ENCODE assay signal across 15 cellular contexts in the genomic region with DNA sequence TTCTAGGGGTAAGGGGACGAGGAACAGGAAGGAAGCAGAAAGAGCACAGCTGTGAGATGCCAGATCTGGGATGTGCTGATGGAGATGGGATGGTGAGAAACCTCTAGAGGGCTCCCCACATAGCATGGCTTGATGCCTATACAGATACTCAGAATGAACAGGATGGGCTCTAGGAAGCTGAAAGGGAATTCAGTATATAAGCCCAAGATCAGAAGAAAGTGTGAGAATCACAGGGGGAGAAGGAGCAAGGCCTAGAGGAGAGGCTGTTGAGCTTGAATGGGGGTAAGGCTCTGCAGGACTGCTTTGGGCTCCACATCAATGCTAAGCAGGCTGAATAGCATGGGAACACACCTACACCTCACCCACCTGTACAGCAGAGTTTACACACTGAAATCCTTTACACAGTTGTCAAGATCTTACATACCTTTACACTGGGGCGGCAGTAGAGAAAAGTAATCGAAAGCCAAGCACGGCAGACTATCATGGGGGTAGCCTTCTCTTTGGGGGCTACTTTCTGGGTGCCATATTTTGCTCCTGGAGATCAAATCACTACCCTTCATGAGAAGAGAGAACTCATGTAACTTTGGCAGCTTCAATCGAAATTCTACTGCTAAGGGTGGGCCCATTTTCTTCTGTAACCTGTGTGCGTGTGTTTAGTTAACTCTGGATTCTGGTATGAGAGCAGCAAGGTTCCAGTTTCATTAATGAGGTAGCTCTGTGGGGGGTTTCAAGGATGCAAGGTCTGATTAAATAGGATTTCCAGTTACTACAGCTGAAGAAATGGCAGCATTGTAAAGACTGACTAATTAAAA. TPM values are rescaled to one million over a fixed set of nuclear protein-coding genes. Genes with fewer than 3 reads are reported as not detected.
DNase-seq lines count a peak whose midpoint lies in the region; ATAC-seq and TF ChIP-seq lines count a peak whose summit lies in the region.
"Had no signal": no experiment of that assay in that cellular context is flagged by ENCODE, and none has a peak within 500 bp of the region (broad histone marks: within the 10 kb centered on the region; RNA-seq: fewer than 3 reads in every experiment).

No MANE protein-coding gene starts in this region.

- H3K4me1 ChIP-seq in Loucy (ENCODE audit: insufficient read depth, low read length, poor library complexity, severe bottlenecking) (peaks cover 61% of the 10 kb centered on the region), neural progenitor cell (peaks cover 28% of the 10 kb centered on the region)
- H3K4me1 ChIP-seq: parathyroid adenoma had no signal

- peaks cover 68% of the 10 kb centered on the region for H3K4me1 Mint-ChIP-seq in activated CD4-positive, alpha-beta T cell treated with anti-CD3 and anti-CD28 coated beads, Interleukin-2, amount 10 ng/mL, durations not matched to agents 24 days and 14 days
- H3K4me1 Mint-ChIP-seq in activated naive CD8-positive, alpha-beta T cell treated with anti-CD3 and anti-CD28 coated beads, Interleukin-2, amount 10 ng/mL, durations not matched to agents 7 days and 5 days = peaks cover 71% of the 10 kb centered on the region
- peaks cover 19% of the 10 kb centered on the region for H3K4me1 Mint-ChIP-seq in neural progenitor cell

- peak overlapping the region; percentile 56 for H3K4me3 Mint-ChIP-seq in activated CD4-positive, alpha-beta T cell treated with anti-CD3 and anti-CD28 coated beads, Interleukin-2, amount 10 ng/mL, durations not matched to agents 24 days and 14 days
- H3K4me3 Mint-ChIP-seq in activated naive CD8-positive, alpha-beta T cell treated with anti-CD3 and anti-CD28 coated beads, Interleukin-2, amount 10 ng/mL, durations not matched to agents 7 days and 5 days = no peak overlapping the region
- H3K4me3 Mint-ChIP-seq in neural progenitor cell = no peak overlapping the region
- H3K4me3 Mint-ChIP-seq: mesothelial cell of epicardium had no signal

- H3K4me2 ChIP-seq in Loucy (ENCODE audit: low read depth, low read length, poor library complexity, severe bottlenecking) (peak overlapping the region; percentile 43), neural progenitor cell (peak overlapping the region; percentile 48)

- peak overlapping the region; percentile 14 for H3K9ac ChIP-seq in Loucy (ENCODE audit: low read depth, low read length, poor library complexity, severe bottlenecking)
- no peak overlapping the region for H3K9ac ChIP-seq in neural progenitor cell
- H3K9ac ChIP-seq: parathyroid adenoma had no signal

- ATAC-seq in activated naive CD8-positive, alpha-beta T cell treated with anti-CD3 and anti-CD28 coated beads, Interleukin-2, amount 10 ng/mL, durations not matched to agents 7 days and 5 days (ENCODE audit: low read depth) = no peak
- ATAC-seq in HG03565 (IDR thresholded peaks at IDR 0.05; ENCODE audit: unreplicated experiment) = no peak
- ATAC-seq: Right ventricle myocardium inferior had no signal

- peak overlapping the region; percentile 83 for H3K27ac Mint-ChIP-seq in activated CD4-positive, alpha-beta T cell treated with anti-CD3 and anti-CD28 coated beads, Interleukin-2, amount 10 ng/mL, durations not matched to agents 24 days and 14 days
- H3K27ac Mint-ChIP-seq in activated naive CD8-positive, alpha-beta T cell treated with anti-CD3 and anti-CD28 coated beads, Interleukin-2, amount 10 ng/mL, durations not matched to agents 7 days and 5 days = peak overlapping the region; percentile 56
- no peak overlapping the region for H3K27ac Mint-ChIP-seq in neural progenitor cell
- H3K27ac Mint-ChIP-seq: mesothelial cell of epicardium had no signal

- peaks cover 3% of the 10 kb centered on the region for H3K27me3 Mint-ChIP-seq in activated CD4-positive, alpha-beta T cell treated with anti-CD3 and anti-CD28 coated beads, Interleukin-2, amount 10 ng/mL, durations not matched to agents 24 days and 14 days
- H3K27me3 Mint-ChIP-seq in activated naive CD8-positive, alpha-beta T cell treated with anti-CD3 and anti-CD28 coated beads, Interleukin-2, amount 10 ng/mL, durations not matched to agents 7 days and 5 days = peaks cover 6% of the 10 kb centered on the region
- H3K27me3 Mint-ChIP-seq in neural progenitor cell (ENCODE audit: insufficient read depth, low read depth) = peaks cover 31% of the 10 kb centered on the region

- H3K36me3 Mint-ChIP-seq in activated CD4-positive, alpha-beta T cell treated with anti-CD3 and anti-CD28 coated beads, Interleukin-2, amount 10 ng/mL, durations not matched to agents 24 days and 14 days (ENCODE audit: low read depth) = peaks cover 60% of the 10 kb centered on the region
- H3K36me3 Mint-ChIP-seq in activated naive CD8-positive, alpha-beta T cell treated with anti-CD3 and anti-CD28 coated beads, Interleukin-2, amount 10 ng/mL, durations not matched to agents 7 days and 5 days = peaks cover 22% of the 10 kb centered on the region
- no peaks in the 10 kb centered on the region for H3K36me3 Mint-ChIP-seq in neural progenitor cell
- H3K36me3 Mint-ChIP-seq: mesothelial cell of epicardium had no signal

- peak overlapping the region; percentile 44 for H2AFZ ChIP-seq in Loucy (ENCODE audit: low read length)
- no peak overlapping the region for H2AFZ ChIP-seq in neural progenitor cell (replicated peaks)
- H2AFZ ChIP-seq: parathyroid adenoma had no signal

- H3K27ac ChIP-seq in neural progenitor cell = no peak overlapping the region
- H3K27ac ChIP-seq: parathyroid adenoma had no signal

- H4K20me1 ChIP-seq in Loucy (ENCODE audit: insufficient read depth, low read length, poor library complexity, severe bottlenecking) (no peaks in the 10 kb centered on the region), neural progenitor cell (ENCODE audit: low read depth) (no peaks in the 10 kb centered on the region)

- H3K9me3 Mint-ChIP-seq in activated CD4-positive, alpha-beta T cell treated with anti-CD3 and anti-CD28 coated beads, Interleukin-2, amount 10 ng/mL, durations not matched to agents 24 days and 14 days = peaks cover 8% of the 10 kb centered on the region
- peaks cover 9% of the 10 kb centered on the region for H3K9me3 Mint-ChIP-seq in activated naive CD8-positive, alpha-beta T cell treated with anti-CD3 and anti-CD28 coated beads, Interleukin-2, amount 10 ng/mL, durations not matched to agents 7 days and 5 days
- H3K9me3 Mint-ChIP-seq in neural progenitor cell = peaks cover 6% of the 10 kb centered on the region

- H3F3A ChIP-seq in Loucy (ENCODE audit: low read depth) = peaks cover 3% of the 10 kb centered on the region; the same call in 1 of the 2 replicates
- peaks cover 25% of the 10 kb centered on the region for H3F3A ChIP-seq in neural progenitor cell (ENCODE audit: low read depth)

- intact Hi-C loops in activated CD4-positive, alpha-beta T cell treated with anti-CD3 and anti-CD28 coated beads, Interleukin-2, amount 10 ng/mL, durations not matched to agents 24 days and 14 days (cut with micrococcal nuclease) = loop anchor here (1.0 to 10.0 kb wide), 5 partner anchors 9 to 324 kb away; a partner anchor contains a TSS

- TF ChIP-seq CTCF in Loucy (conservative IDR thresholded peaks at IDR 0.05; ENCODE audit: low read length) = peak; percentile 51
- no peak for TF ChIP-seq CTCF in neural progenitor cell (IDR thresholded peaks at IDR 0.05)

- no peaks in the 10 kb centered on the region for H3K36me3 ChIP-seq in Loucy (ENCODE audit: insufficient read depth, low read length)
- no peaks in the 10 kb centered on the region for H3K36me3 ChIP-seq in neural progenitor cell
- H3K36me3 ChIP-seq: spleen had no signal

- peaks cover 7% of the 10 kb centered on the region for H3K9me3 ChIP-seq in Loucy (ENCODE audit: insufficient read depth, low read depth, low read length)
- H3K9me3 ChIP-seq in neural progenitor cell (ENCODE audit: low read depth) = no peaks in the 10 kb centered on the region

- H3K27me3 ChIP-seq in Loucy (ENCODE audit: insufficient read depth, low read length, poor library complexity, severe bottlenecking) = no peaks in the 10 kb centered on the region
- peaks cover 24% of the 10 kb centered on the region for H3K27me3 ChIP-seq in neural progenitor cell

- H3K4me3 ChIP-seq in Loucy (ENCODE audit: low read length, poor library complexity, severe bottlenecking) (peak overlapping the region; percentile 11), neural progenitor cell (no peak overlapping the region)
- H3K4me3 ChIP-seq: spleen had no signal

- DNase-seq in activated CD4-positive, alpha-beta T cell treated with anti-CD3 and anti-CD28 coated beads, Interleukin-2, amount 10 ng/mL, durations not matched to agents 24 days and 14 days = no peak
- DNase-seq in activated CD4-positive, alpha-beta T cell treated with anti-CD3 and anti-CD28 coated beads for 48 hours = no peak
- no peak for DNase-seq in activated naive CD8-positive, alpha-beta T cell treated with anti-CD3 and anti-CD28 coated beads, Interleukin-2, amount 10 ng/mL, durations not matched to agents 7 days and 5 days
- DNase-seq in neural progenitor cell (ENCODE audit: low spot score) (peak; percentile 39), NCI-H2107 treated with DMSO at 0.1 percent for 48 hours (lab: John Stamatoyannopoulos, UW; ENCODE audit: unreplicated experiment) (no peak), activated gamma-delta T cell treated with Interleukin-2 at 50 U/mL for 16 hours (no peak)
- DNase-seq: NCI-H146, NCI-H526, spleen, trophoblast cell had no signal

- POLR2A ChIA-PET in activated naive CD8-positive, alpha-beta T cell treated with anti-CD3 and anti-CD28 coated beads, Interleukin-2, amount 10 ng/mL, durations not matched to agents 7 days and 5 days (lab: Charles Lee) = interaction anchor here (0.8 to 1.1 kb wide), 2 partner anchors 257 to 328 kb away, joined by 3 read pairs; a partner anchor contains a TSS

- no peaks in the 10 kb centered on the region for H3K9me2 ChIP-seq in Loucy (replicated peaks; ENCODE audit: low read depth, low read length)

- no peaks in the 10 kb centered on the region for H3K79me2 ChIP-seq in Loucy (ENCODE audit: insufficient read depth, low read length)
- no peaks in the 10 kb centered on the region for H3K79me2 ChIP-seq in neural progenitor cell (ENCODE audit: low read depth)
- H3K79me2 ChIP-seq: parathyroid adenoma had no signal

RNA-seq across cellular contexts. Expression of a gene that starts 30.6 kb away (rescaled TPM):
- total RNA-seq in activated CD4-positive, alpha-beta T cell treated with anti-CD3 and anti-CD28 coated beads, Interleukin-2, amount 10 ng/mL, durations not matched to agents 24 days and 14 days = 86.3 and 88.5 TPM in 2 replicates
- total RNA-seq in activated naive CD8-positive, alpha-beta T cell treated with anti-CD3 and anti-CD28 coated beads, Interleukin-2, amount 10 ng/mL, durations not matched to agents 7 days and 5 days = 10 to 100 TPM; 22.1 to 25.2 TPM
- total RNA-seq in neural progenitor cell (ENCODE audit: low replicate concordance) = 2.6 and 2.8 TPM in 2 replicates
